In genomic region chr6:125124250-125124777, GRCh38 we compare ENCODE assay signal across 14 cellular contexts. TPM values are rescaled to one million over a fixed set of nuclear protein-coding genes. Genes with fewer than 3 reads are reported as not detected.
DNase-seq lines count a peak whose midpoint lies in the region; ATAC-seq, FAIRE-seq and TF ChIP-seq lines count a peak whose summit lies in the region.
"Had no signal": no experiment of that assay in that cellular context is flagged by ENCODE, and none has a peak within 500 bp of the region (broad histone marks: within the 10 kb centered on the region; RNA-seq: fewer than 3 reads in every experiment).

No MANE protein-coding gene starts in this region.

- no peak overlapping the region for H2BK120ac ChIP-seq in neuronal stem cell (ENCODE audit: low read depth, low read length)

- no peak overlapping the region for H3K14ac ChIP-seq in neuronal stem cell (ENCODE audit: low read length)

- no peak overlapping the region for H2AK5ac ChIP-seq in neuronal stem cell (ENCODE audit: low read depth, low read length)

- no peak overlapping the region for H3K4me3 Mint-ChIP-seq in GM23338

- DNase-seq in GM23338 (ENCODE audit: low spot score) (no peak), RCC 7860 (ENCODE audit: low spot score) (peak; percentile 74), epithelial cell of esophagus (ENCODE audit: low read depth) (peak; percentile 95), neuronal stem cell (ENCODE audit: low spot score) (no peak), left lung (no peak), posterior vena cava (ENCODE audit: low spot score) (no peak)
- DNase-seq: activated effector memory CD4-positive, alpha-beta T cell treated with Interleukin-2 at 50 U/mL for 16 hours; foreskin melanocyte; midbrain; NCI-H345; spleen had no signal

- H2AFZ ChIP-seq in GM23338 (peak overlapping the region; percentile 59), neuronal stem cell (ENCODE audit: low read length) (peak overlapping the region; percentile 35)

- no CpG with 5 or more reads among the region's 5 CpGs for WGBS in neuronal stem cell (ENCODE audit: extremely low coverage in 2 of 2, insufficient read length in 2 of 2, insufficient replicate concordance in 1 of 2), 2 donors

- ATAC-seq in GM23338 (no peak), left lung (no peak), HG03457 (IDR thresholded peaks at IDR 0.05; ENCODE audit: unreplicated experiment) (no peak), GM21447 (IDR thresholded peaks at IDR 0.05; ENCODE audit: unreplicated experiment) (no peak)
- ATAC-seq: SK-N-SH treated with all-trans-retinoic acid at 6 μM for 48 hours had no signal

- H4K20me1 ChIP-seq in GM23338 (replicated peaks; ENCODE audit: insufficient read depth): no peaks in the 10 kb centered on the region

- peaks cover 22% of the 10 kb centered on the region for H3K4me1 Mint-ChIP-seq in GM23338

- H3K9me3 ChIP-seq in neuronal stem cell (replicated peaks in 1 of 2; ENCODE audit: control insufficient read depth in 2 of 2, insufficient read depth in 1 of 2, low read depth in 1 of 2, low read length in 2 of 2): no peaks in the 10 kb centered on the region
- no peaks in the 10 kb centered on the region for H3K9me3 ChIP-seq in left lung
- H3K9me3 ChIP-seq: spleen had no signal

- no peaks in the 10 kb centered on the region for H3K27me3 ChIP-seq in GM23338 (ENCODE audit: insufficient read depth)
- H3K27me3 ChIP-seq in neuronal stem cell (ENCODE audit: control insufficient read depth in 3 of 3, insufficient read depth in 3 of 3, low read depth in 1 of 3, low read length in 3 of 3): no peaks in the 10 kb centered on the region
- H3K27me3 ChIP-seq in left lung: no peaks in the 10 kb centered on the region
- H3K27me3 ChIP-seq: spleen had no signal

- no peak overlapping the region for H2BK5ac ChIP-seq in neuronal stem cell (ENCODE audit: low read length)

- no peak overlapping the region for H4K91ac ChIP-seq in neuronal stem cell (ENCODE audit: low read depth, low read length, poor library complexity)

- H3K18ac ChIP-seq in neuronal stem cell (ENCODE audit: low read length): no peak overlapping the region

- H3K9me3 Mint-ChIP-seq in GM23338: peaks cover 14% of the 10 kb centered on the region

- H3K27ac ChIP-seq in GM23338 (ENCODE audit: low read depth) (no peak overlapping the region), neuronal stem cell (replicated peaks; ENCODE audit: low read length) (no peak overlapping the region), left lung (no peak overlapping the region)
- H3K27ac ChIP-seq: spleen had no signal

- no peak overlapping the region for H4K8ac ChIP-seq in neuronal stem cell (ENCODE audit: low read depth, low read length)

- FAIRE-seq in RCC 7860 (lab: Jason Lieb, UNC): peak; percentile 62

- peaks cover 10% of the 10 kb centered on the region; the same call in 1 of the 2 replicates for H3K9me2 ChIP-seq in GM23338 (ENCODE audit: insufficient read depth)

- peaks cover 11% of the 10 kb centered on the region for H3K36me3 Mint-ChIP-seq in GM23338 (ENCODE audit: low read depth)

- no peak overlapping the region for H3K4me3 ChIP-seq in GM23338
- H3K4me3 ChIP-seq in epithelial cell of esophagus (ENCODE audit: low read length): no peak overlapping the region
- H3K4me3 ChIP-seq in neuronal stem cell (ENCODE audit: low read length in 2 of 2): no peak overlapping the region
- H3K4me3 ChIP-seq in left lung: no peak overlapping the region
- H3K4me3 ChIP-seq: spleen had no signal

- H3K4me2 ChIP-seq in GM23338 (no peak overlapping the region), neuronal stem cell (ENCODE audit: insufficient read depth, low read length, poor library complexity, severe bottlenecking) (no peak overlapping the region)

- no peak overlapping the region for H3K27ac Mint-ChIP-seq in GM23338

- no peak overlapping the region for H2BK15ac ChIP-seq in neuronal stem cell (ENCODE audit: low read length)

- TF ChIP-seq CTCF in GM23338 (conservative IDR thresholded peaks at IDR 0.05; ENCODE audit: low read depth in 2 of 2): no peak
- TF ChIP-seq CTCF in epithelial cell of esophagus (IDR thresholded peaks at IDR 0.05; ENCODE audit: insufficient read depth, low read depth, low read length, missing control alignments): no peak
- no peak for TF ChIP-seq CTCF in left lung (IDR thresholded peaks at IDR 0.05)

- H3K79me1 ChIP-seq in neuronal stem cell (ENCODE audit: low read depth, low read length): no peaks in the 10 kb centered on the region

- H3F3A ChIP-seq in GM23338 (replicated peaks; ENCODE audit: low read depth): no peaks in the 10 kb centered on the region

- H3K79me2 ChIP-seq in GM23338 (replicated peaks; ENCODE audit: insufficient read depth): no peaks in the 10 kb centered on the region

- intact Hi-C loops in left lung (cut with DNase I): no loop called here
- intact Hi-C loops in posterior vena cava (cut with DNase I): no loop called here

- H3K4me1 ChIP-seq in GM23338 (ENCODE audit: insufficient read depth): peaks cover 8% of the 10 kb centered on the region; the same call in 1 of the 2 replicates
- no peaks in the 10 kb centered on the region for H3K4me1 ChIP-seq in neuronal stem cell (ENCODE audit: control insufficient read depth in 2 of 2, insufficient read depth in 1 of 2, low read depth in 1 of 2, low read length in 2 of 2)
- H3K4me1 ChIP-seq in left lung: no peaks in the 10 kb centered on the region
- H3K4me1 ChIP-seq: spleen had no signal

- H3K23ac ChIP-seq in neuronal stem cell (ENCODE audit: low read depth, low read length, poor library complexity): no peak overlapping the region

- peaks cover 2% of the 10 kb centered on the region for H3K27me3 Mint-ChIP-seq in GM23338 (ENCODE audit: insufficient read depth, low read depth, poor library complexity)

- H2BK12ac ChIP-seq in neuronal stem cell (ENCODE audit: low read length): no peak overlapping the region

- no peaks in the 10 kb centered on the region; the same call in 1 of the 2 replicates for H3K36me3 ChIP-seq in GM23338 (ENCODE audit: insufficient read depth)
- no peaks in the 10 kb centered on the region for H3K36me3 ChIP-seq in neuronal stem cell (replicated peaks in 1 of 2; ENCODE audit: control insufficient read depth in 2 of 2, insufficient read depth in 2 of 2, low read length in 2 of 2)
- H3K36me3 ChIP-seq in left lung: no peaks in the 10 kb centered on the region
- H3K36me3 ChIP-seq: spleen had no signal

- no peak overlapping the region for H3K4ac ChIP-seq in neuronal stem cell (ENCODE audit: low read length)

- H3K9ac ChIP-seq in neuronal stem cell (ENCODE audit: low read depth, low read length, poor library complexity): no peak overlapping the region

TF ChIP-seq in GM23338, 12 proteins besides CTCF, POLR2A, EP300 and RAD21 (continues in another document):
- no peak for TF ChIP-seq EZH2phosphoT487 (IDR thresholded peaks at IDR 0.05; ENCODE audit: unreplicated experiment)
- TF ChIP-seq EZH2 (IDR thresholded peaks at IDR 0.05; ENCODE audit: low read depth, unreplicated experiment): no peak
- no peak for TF ChIP-seq ZNF331 (CRISPR knock-in tag; IDR thresholded peaks at IDR 0.05; ENCODE audit: low read depth)
- no peak for TF ChIP-seq CREB1 (CRISPR knock-in tag; IDR thresholded peaks at IDR 0.05; ENCODE audit: low read depth)
- TF ChIP-seq, protein P1, sequence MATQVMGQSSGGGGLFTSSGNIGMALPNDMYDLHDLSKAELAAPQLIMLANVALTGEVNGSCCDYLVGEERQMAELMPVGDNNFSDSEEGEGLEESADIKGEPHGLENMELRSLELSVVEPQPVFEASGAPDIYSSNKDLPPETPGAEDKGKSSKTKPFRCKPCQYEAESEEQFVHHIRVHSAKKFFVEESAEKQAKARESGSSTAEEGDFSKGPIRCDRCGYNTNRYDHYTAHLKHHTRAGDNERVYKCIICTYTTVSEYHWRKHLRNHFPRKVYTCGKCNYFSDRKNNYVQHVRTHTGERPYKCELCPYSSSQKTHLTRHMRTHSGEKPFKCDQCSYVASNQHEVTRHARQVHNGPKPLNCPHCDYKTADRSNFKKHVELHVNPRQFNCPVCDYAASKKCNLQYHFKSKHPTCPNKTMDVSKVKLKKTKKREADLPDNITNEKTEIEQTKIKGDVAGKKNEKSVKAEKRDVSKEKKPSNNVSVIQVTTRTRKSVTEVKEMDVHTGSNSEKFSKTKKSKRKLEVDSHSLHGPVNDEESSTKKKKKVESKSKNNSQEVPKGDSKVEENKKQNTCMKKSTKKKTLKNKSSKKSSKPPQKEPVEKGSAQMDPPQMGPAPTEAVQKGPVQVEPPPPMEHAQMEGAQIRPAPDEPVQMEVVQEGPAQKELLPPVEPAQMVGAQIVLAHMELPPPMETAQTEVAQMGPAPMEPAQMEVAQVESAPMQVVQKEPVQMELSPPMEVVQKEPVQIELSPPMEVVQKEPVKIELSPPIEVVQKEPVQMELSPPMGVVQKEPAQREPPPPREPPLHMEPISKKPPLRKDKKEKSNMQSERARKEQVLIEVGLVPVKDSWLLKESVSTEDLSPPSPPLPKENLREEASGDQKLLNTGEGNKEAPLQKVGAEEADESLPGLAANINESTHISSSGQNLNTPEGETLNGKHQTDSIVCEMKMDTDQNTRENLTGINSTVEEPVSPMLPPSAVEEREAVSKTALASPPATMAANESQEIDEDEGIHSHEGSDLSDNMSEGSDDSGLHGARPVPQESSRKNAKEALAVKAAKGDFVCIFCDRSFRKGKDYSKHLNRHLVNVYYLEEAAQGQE (IDR thresholded peaks at IDR 0.05; ENCODE audit: unreplicated experiment): no peak

RNA-seq across cellular contexts. Expression of gene TPD52L1, which starts 29.3 kb away (rescaled TPM):
- 13.5 and 22.8 TPM in 2 replicates for total RNA-seq in GM23338 (2014; rRNA removed; shearing (Covaris generic))
- 18.5 and 24.0 TPM in 2 replicates for polyA plus RNA-seq in GM23338 (2016; fragmentation: Nextera tagmentation; extraction: Ambion mirVana)
- 3.0 TPM for polyA plus RNA-seq in neuronal stem cell (2013, experiment 1 of 2)
- 3.4 TPM for polyA plus RNA-seq in neuronal stem cell (2013, experiment 2 of 2)
- total RNA-seq in left lung (10 to 100 TPM; 17.4 to 22.8 TPM), posterior vena cava (10 to 100 TPM; 41.4 to 51.7 TPM)

Comparison
In these comparisons a context has a peak if more than half of its experiments do, and no peak if none do; other contexts are left out.
1. DNase-seq: peak in RCC 7860 (single experiment) and epithelial cell of esophagus (single experiment); none in GM23338 (single experiment), neuronal stem cell (single experiment), left lung (0 of 2) and posterior vena cava (single experiment).